Comparison of ENCODE assay signal across 8 cellular contexts in the genomic region with DNA sequence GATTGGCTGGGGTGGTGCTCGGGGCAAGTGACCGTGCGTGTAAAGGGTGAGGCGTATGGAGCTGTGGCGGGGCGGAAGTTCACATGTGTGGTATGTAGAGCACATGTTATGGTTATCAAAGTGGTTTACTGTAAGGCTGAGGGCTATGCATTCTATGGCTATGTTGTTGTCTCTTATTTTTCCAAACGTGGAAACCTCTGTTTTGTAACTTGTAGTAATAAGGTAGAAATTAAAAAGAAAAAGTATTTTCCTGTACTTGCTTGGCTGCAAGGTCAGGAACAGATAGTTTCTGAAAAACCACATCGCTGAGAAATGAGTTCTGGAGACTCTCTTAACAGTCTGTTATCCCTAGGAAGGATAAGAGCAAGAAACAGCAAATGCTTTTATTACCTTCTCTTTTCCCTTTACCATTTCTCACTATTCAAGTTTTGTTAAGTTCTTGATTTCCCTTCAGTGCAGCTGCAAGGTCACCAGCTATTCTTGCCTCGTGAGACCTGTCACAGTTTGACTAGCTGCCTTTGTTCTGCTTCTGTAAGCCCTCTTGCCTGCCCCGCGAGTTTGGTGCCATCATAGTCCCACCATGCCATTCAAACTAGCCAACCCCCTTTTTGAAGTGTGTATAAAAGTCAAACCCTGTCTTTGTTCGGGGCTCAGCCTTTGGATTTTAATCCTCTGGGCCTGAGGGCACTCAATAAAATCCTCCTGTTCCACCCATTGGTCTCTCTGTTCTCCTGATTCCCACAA. TPM values are rescaled to one million over a fixed set of nuclear protein-coding genes. Genes with fewer than 3 reads are reported as not detected.
DNase-seq lines count a peak whose midpoint lies in the region; ATAC-seq lines count a peak whose summit lies in the region.

No MANE protein-coding gene starts in this region.

- peak overlapping the region; percentile 63 for H3K4me2 ChIP-seq in trophoblast cell (ENCODE audit: low read length)

- H2AFZ ChIP-seq in trophoblast cell (ENCODE audit: insufficient read depth, low read length, poor library complexity) = peak overlapping the region; percentile 97

- no peak overlapping the region for H3K23ac ChIP-seq in trophoblast cell (ENCODE audit: low read length)

- no peaks in the 10 kb centered on the region for H3K27me3 ChIP-seq in trophoblast cell (ENCODE audit: insufficient read depth, low read length)

- H3K4ac ChIP-seq in trophoblast cell (ENCODE audit: low read depth, low read length) = peak overlapping the region; percentile 90

- DNase-seq in DMS53 (lab: John Stamatoyannopoulos, UW) (peak; percentile 94), NCI-H524 treated with DMSO at 0.1 percent for 48 hours (lab: John Stamatoyannopoulos, UW) (peak; percentile 76), germinal center (ENCODE audit: low spot score) (peak; percentile 63), trophoblast cell (peak; percentile 77 to 90), cortex of kidney (lab: John Stamatoyannopoulos, UW) (no peak)
- peak; percentile 67 to 68 for DNase-seq in activated T-cell treated with anti-CD3 and anti-CD28 coated beads, Interleukin-2, amount 50 U/mL, for 48 hours

- H3K9me3 ChIP-seq in trophoblast cell (ENCODE audit: insufficient read depth, low read depth, low read length) = no peaks in the 10 kb centered on the region

- peak overlapping the region; percentile 100 for H2BK5ac ChIP-seq in trophoblast cell (ENCODE audit: low read depth, low read length, poor library complexity)

- peak; percentile 68 for ATAC-seq in GM19372 (IDR thresholded peaks at IDR 0.05; ENCODE audit: low read depth, unreplicated experiment)
- peak; percentile 84 for ATAC-seq in HG03354 (IDR thresholded peaks at IDR 0.05; ENCODE audit: poor library complexity, severe bottlenecking, unreplicated experiment)

- no CpG with 5 or more reads among the region's 12 CpGs for WGBS in trophoblast cell (ENCODE audit: extremely low coverage, insufficient coverage, insufficient read length)

- H3K27ac ChIP-seq in trophoblast cell (ENCODE audit: low read depth, low read length) = peak overlapping the region; percentile 98

- H2BK120ac ChIP-seq in trophoblast cell (ENCODE audit: insufficient read depth, low read length, poor library complexity) = peak overlapping the region; percentile 99

- H4K12ac ChIP-seq in trophoblast cell (ENCODE audit: low read depth, low read length) = peak overlapping the region; percentile 85

- H3K36me3 ChIP-seq in trophoblast cell (ENCODE audit: control insufficient read depth in 1 of 2, insufficient read depth in 2 of 2, low read length in 2 of 2) = no peaks in the 10 kb centered on the region

- H3K18ac ChIP-seq in trophoblast cell (ENCODE audit: low read length) = peak overlapping the region; percentile 91

- peaks cover 0 to 4% of the 10 kb centered on the region in 2 experiments for H3K4me1 ChIP-seq in trophoblast cell (ENCODE audit: control insufficient read depth in 1 of 2, insufficient read depth in 2 of 2, low read length in 2 of 2)

- H3K79me2 ChIP-seq in trophoblast cell (ENCODE audit: control insufficient read depth, insufficient read depth, low read length, poor library complexity) = peaks cover 2% of the 10 kb centered on the region

- peak overlapping the region; percentile 98 for H3K14ac ChIP-seq in trophoblast cell (ENCODE audit: low read length)

- peak overlapping the region; percentile 83 for H3K9ac ChIP-seq in trophoblast cell (ENCODE audit: low read length)

- H2AK5ac ChIP-seq in trophoblast cell (ENCODE audit: low read length) = no peak overlapping the region

- peaks cover 7% of the 10 kb centered on the region for H3K79me1 ChIP-seq in trophoblast cell (ENCODE audit: low read length)

- H4K91ac ChIP-seq in trophoblast cell (ENCODE audit: low read depth, low read length) = peak overlapping the region; percentile 99

- H3K4me3 ChIP-seq in trophoblast cell (ENCODE audit: low read depth, low read length) = no peak overlapping the region

- peak overlapping the region; percentile 90 for H4K8ac ChIP-seq in trophoblast cell (ENCODE audit: low read depth, low read length)

- peak overlapping the region; percentile 15 for H2BK12ac ChIP-seq in trophoblast cell (ENCODE audit: low read length)

RNA-seq across cellular contexts. Expression of gene RNU1-2, which starts 9.5 kb away (rescaled TPM):
- not detected in 2 replicates for polyA plus RNA-seq in trophoblast cell (2013)

RNA-seq across cellular contexts. Expression of gene CROCC, which starts 16.4 kb away (rescaled TPM):
- polyA plus RNA-seq in trophoblast cell (2013) = 6.2 TPM in 2 replicates
